Comparison of ENCODE assay signal across 8 cellular contexts in the genomic region with DNA sequence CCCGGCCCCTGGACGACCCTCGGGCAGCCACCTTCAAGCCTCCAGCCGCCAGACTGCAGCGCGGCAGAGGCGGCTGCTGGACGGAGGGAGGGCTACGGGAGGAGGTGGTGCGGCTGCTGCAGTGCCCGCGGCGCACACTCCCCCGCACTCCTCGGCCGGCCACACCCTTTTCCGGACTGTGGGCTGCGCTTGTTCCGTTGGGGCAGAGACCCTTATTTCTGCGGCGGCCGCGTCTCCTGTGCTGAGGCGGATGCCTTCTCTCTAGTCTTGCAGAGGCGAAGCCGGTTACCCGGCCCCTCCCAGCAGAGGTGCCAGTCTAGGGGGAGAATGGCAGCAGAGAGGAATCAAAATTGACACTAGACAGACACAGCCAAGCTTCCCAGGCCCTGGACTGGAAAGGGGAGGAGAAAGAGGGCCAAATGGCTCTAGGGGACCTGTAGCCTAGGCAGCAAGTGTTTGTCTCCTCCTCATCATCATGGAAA. TPM values are rescaled to one million over a fixed set of nuclear protein-coding genes. Genes with fewer than 3 reads are reported as not detected.
DNase-seq lines count a peak whose midpoint lies in the region; ATAC-seq, FAIRE-seq and TF ChIP-seq lines count a peak whose summit lies in the region.

No MANE protein-coding gene starts in this region.

- H3K9me3 ChIP-seq in neutrophil = no peaks in the 10 kb centered on the region

- H3K4me1 ChIP-seq in neutrophil (ENCODE audit: control insufficient read depth in 1 of 2, insufficient read depth in 1 of 2, low read depth in 1 of 2, low read length in 1 of 2) = peaks cover 64 to 65% of the 10 kb centered on the region in 2 experiments

- no peaks in the 10 kb centered on the region for H3K27me3 Mint-ChIP-seq in activated T-helper 17 cell treated with anti-CD3 and anti-CD28 coated beads, Interleukin-2, amount 50 U/mL, for 72 hours
- H3K27me3 Mint-ChIP-seq in type B pancreatic cell = no peaks in the 10 kb centered on the region

- H3K27ac ChIP-seq in neutrophil = peak overlapping the region; percentile 89

- DNase-seq in G401 (ENCODE audit: low spot score) (peak; percentile 33), RCC 7860 (ENCODE audit: low spot score) (peak; percentile 43), fibroblast of villous mesenchyme (ENCODE audit: low read depth) (peak; percentile 53), type B pancreatic cell (ENCODE audit: extremely low spot score, unreplicated experiment) (peak; percentile 78), HuH-7 (ENCODE audit: low spot score) (no peak)

- no peaks in the 10 kb centered on the region for H3K27me3 ChIP-seq in neutrophil

- no peaks in the 10 kb centered on the region for H3K9me3 Mint-ChIP-seq in activated T-helper 17 cell treated with anti-CD3 and anti-CD28 coated beads, Interleukin-2, amount 50 U/mL, for 72 hours
- H3K9me3 Mint-ChIP-seq in type B pancreatic cell = no peaks in the 10 kb centered on the region

- TF ChIP-seq CTCF in fibroblast of villous mesenchyme (IDR thresholded peaks at IDR 0.05; ENCODE audit: insufficient read depth, low read depth, low read length) (no peak), neutrophil (IDR thresholded peaks at IDR 0.05) (no peak), type B pancreatic cell (conservative IDR thresholded peaks at IDR 0.05) (no peak)

- FAIRE-seq in RCC 7860 (lab: Jason Lieb, UNC) = no peak

- H3K27ac Mint-ChIP-seq in activated T-helper 17 cell treated with anti-CD3 and anti-CD28 coated beads, Interleukin-2, amount 50 U/mL, for 72 hours = peak overlapping the region; percentile 83
- peak overlapping the region; percentile 94 for H3K27ac Mint-ChIP-seq in type B pancreatic cell

- H3K4me3 ChIP-seq in fibroblast of villous mesenchyme (ENCODE audit: low read depth, low read length) (peak overlapping the region; percentile 91), neutrophil (ENCODE audit: low read depth in 1 of 2, low read length in 1 of 2) (peak overlapping the region; percentile 73 to 89)

- H3K4me1 Mint-ChIP-seq in activated T-helper 17 cell treated with anti-CD3 and anti-CD28 coated beads, Interleukin-2, amount 50 U/mL, for 72 hours = peaks cover 46% of the 10 kb centered on the region
- H3K4me1 Mint-ChIP-seq in type B pancreatic cell (ENCODE audit: unreplicated experiment) = peaks cover 37% of the 10 kb centered on the region

- peak; percentile 25 for ATAC-seq in HG02610 (IDR thresholded peaks at IDR 0.05; ENCODE audit: unreplicated experiment)
- ATAC-seq in activated T-helper 17 cell treated with anti-CD3 and anti-CD28 coated beads, Interleukin-2, amount 50 U/mL, for 72 hours (replicated peaks) = peak; percentile 27

- peak overlapping the region; percentile 98 for H3K4me3 Mint-ChIP-seq in activated T-helper 17 cell treated with anti-CD3 and anti-CD28 coated beads, Interleukin-2, amount 50 U/mL, for 72 hours
- peak overlapping the region; percentile 99 for H3K4me3 Mint-ChIP-seq in type B pancreatic cell

- H3K36me3 ChIP-seq in neutrophil = peaks cover 19% of the 10 kb centered on the region

- H3K36me3 Mint-ChIP-seq in activated T-helper 17 cell treated with anti-CD3 and anti-CD28 coated beads, Interleukin-2, amount 50 U/mL, for 72 hours (ENCODE audit: low read depth) = peaks cover 75% of the 10 kb centered on the region
- H3K36me3 Mint-ChIP-seq in type B pancreatic cell = peaks cover 22% of the 10 kb centered on the region

- in situ Hi-C loops in G401 (cut with HindIII; ENCODE audit: low sequenced_read_pairs) = no loop called here

RNA-seq across cellular contexts. Expression of gene ESYT1, which starts 1.2 kb away (rescaled TPM):
- 108 and 114 TPM in 2 replicates for total RNA-seq in G401 (2014; rRNA removed; shearing (Covaris generic))
- total RNA-seq in activated T-helper 17 cell treated with anti-CD3 and anti-CD28 coated beads, Interleukin-2, amount 50 U/mL, for 72 hours = 100 to 1,000 TPM; 234 to 236 TPM
- total RNA-seq in fibroblast of villous mesenchyme (300 and 327 TPM in 2 replicates), type B pancreatic cell (ENCODE audit: low replicate concordance) (81.4 and 96.3 TPM in 2 replicates)

RNA-seq across cellular contexts. Expression of gene ZC3H10, which starts 11.2 kb away (rescaled TPM):
- total RNA-seq in G401 (2014; rRNA removed; shearing (Covaris generic)) = 2.9 and 3.3 TPM in 2 replicates
- total RNA-seq in activated T-helper 17 cell treated with anti-CD3 and anti-CD28 coated beads, Interleukin-2, amount 50 U/mL, for 72 hours = 1 to 10 TPM; 7.8 to 8.0 TPM
- 3.9 and 4.3 TPM in 2 replicates for total RNA-seq in fibroblast of villous mesenchyme
- 11.6 and 12.1 TPM in 2 replicates for total RNA-seq in type B pancreatic cell (ENCODE audit: low replicate concordance)

RNA-seq across cellular contexts. Expression of gene RPL41, which starts 12.8 kb away (rescaled TPM):
- total RNA-seq in G401 (2014; rRNA removed; shearing (Covaris generic)) = 3,225 and 5,126 TPM in 2 replicates
- 1,000 to 10,000 TPM; 4,564 to 4,582 TPM for total RNA-seq in activated T-helper 17 cell treated with anti-CD3 and anti-CD28 coated beads, Interleukin-2, amount 50 U/mL, for 72 hours
- 1,700 and 3,242 TPM in 2 replicates for total RNA-seq in fibroblast of villous mesenchyme
- total RNA-seq in type B pancreatic cell (ENCODE audit: low replicate concordance) = 4,566 and 4,714 TPM in 2 replicates

RNA-seq across cellular contexts. Expression of gene MYL6B, which starts 23.1 kb away (rescaled TPM):
- total RNA-seq in G401 (2014; rRNA removed; shearing (Covaris generic)) = 115 and 166 TPM in 2 replicates
- total RNA-seq in activated T-helper 17 cell treated with anti-CD3 and anti-CD28 coated beads, Interleukin-2, amount 50 U/mL, for 72 hours = 100 to 1,000 TPM in 1 of 2 donors, 10 to 100 TPM in 1; 96.9 to 114 TPM
- total RNA-seq in fibroblast of villous mesenchyme (68.2 and 70.9 TPM in 2 replicates), type B pancreatic cell (ENCODE audit: low replicate concordance) (66.2 and 161 TPM in 2 replicates)

RNA-seq across cellular contexts. Expression of gene PA2G4, which starts 24.9 kb away (rescaled TPM):
- total RNA-seq in G401 (2014; rRNA removed; shearing (Covaris generic)) = 357 and 451 TPM in 2 replicates
- 100 to 1,000 TPM; 213 to 427 TPM for total RNA-seq in activated T-helper 17 cell treated with anti-CD3 and anti-CD28 coated beads, Interleukin-2, amount 50 U/mL, for 72 hours
- total RNA-seq in fibroblast of villous mesenchyme = 119 and 158 TPM in 2 replicates
- total RNA-seq in type B pancreatic cell (ENCODE audit: low replicate concordance) = 115 and 141 TPM in 2 replicates
